In genomic region chr1:235069577-235070563, GRCh38 we compare ENCODE assay signal across 8 cellular contexts. TPM values are rescaled to one million over a fixed set of nuclear protein-coding genes. Genes with fewer than 3 reads are reported as not detected.
DNase-seq lines count a peak whose midpoint lies in the region; ATAC-seq and TF ChIP-seq lines count a peak whose summit lies in the region.

No MANE protein-coding gene starts in this region.

- H3K4me3 ChIP-seq in esophagus squamous epithelium (no peak overlapping the region), psoas muscle (no peak overlapping the region)

- peak; percentile 47 to 61 (median 54) for ATAC-seq in psoas muscle
- ATAC-seq in HG02642 (IDR thresholded peaks at IDR 0.05; ENCODE audit: poor library complexity, unreplicated experiment), result no peak
- ATAC-seq in HG03025 (IDR thresholded peaks at IDR 0.05; ENCODE audit: low FRiP score, unreplicated experiment), result no peak
- ATAC-seq in GM19467 (IDR thresholded peaks at IDR 0.05; ENCODE audit: unreplicated experiment), result no peak

- H3K36me3 ChIP-seq in esophagus squamous epithelium (no peaks in the 10 kb centered on the region), psoas muscle (ENCODE audit: insufficient read depth in 1 of 2, low read depth in 1 of 2) (no peaks in the 10 kb centered on the region)

- H3K27me3 ChIP-seq in esophagus squamous epithelium (no peaks in the 10 kb centered on the region), psoas muscle (ENCODE audit: insufficient read depth in 3 of 3, low read length in 2 of 3) (no peaks in the 10 kb centered on the region)

- H3K27ac ChIP-seq in esophagus squamous epithelium, result peak overlapping the region; percentile 86 to 93 (median 90)
- H3K27ac ChIP-seq in psoas muscle, result peak overlapping the region; percentile 90

- TF ChIP-seq CTCF in esophagus squamous epithelium (IDR thresholded peaks at IDR 0.05) (no peak), psoas muscle (IDR thresholded peaks at IDR 0.05) (no peak)

- DNase-seq in ELR (ENCODE audit: low read depth), result peak; percentile 94
- peak; percentile 90 for DNase-seq in NCI-H510A treated with DMSO at 0.1 percent for 48 hours (lab: John Stamatoyannopoulos, UW)
- no peak for DNase-seq in esophagus squamous epithelium (lab: John Stamatoyannopoulos, UW)
- DNase-seq in psoas muscle, result peak; percentile 92 to 96
- DNase-seq in OCI-M1 (lab: John Stamatoyannopoulos, UW), result no peak

- intact Hi-C loops in esophagus squamous epithelium (cut with DNase I) (loop anchor here (10.0 kb wide), 1 partner anchor 75 kb away; no protein-coding TSS in a partner anchor), psoas muscle (cut with DNase I) (loop anchor here (2.0 to 10.0 kb wide), 6 partner anchors 73 to 345 kb away; no protein-coding TSS in a partner anchor)

- peak in 1 of 4 donors; percentile 27 for TF ChIP-seq POLR2A in esophagus squamous epithelium (IDR thresholded peaks at IDR 0.05)

- H3K9me3 ChIP-seq in esophagus squamous epithelium, result no peaks in the 10 kb centered on the region
- H3K9me3 ChIP-seq in psoas muscle, result no peaks in the 10 kb centered on the region

- 43 to 63% methylated on average over 16 to 19 of the region's 34 CpGs for WGBS in esophagus squamous epithelium, 2 donors
- 28 to 46% (median 30%) methylated on average over 34 of the region's 34 CpGs for WGBS in psoas muscle, 3 donors

- H3K4me1 ChIP-seq in esophagus squamous epithelium (peaks cover 38 to 72% (median 45%) of the 10 kb centered on the region in 3 donors), psoas muscle (peaks cover 52% of the 10 kb centered on the region)

RNA-seq across cellular contexts. Expression of gene TOMM20, which starts 58.8 kb away (rescaled TPM):
- total RNA-seq in esophagus squamous epithelium, result 100 to 1,000 TPM in 1 of 4 donors, 10 to 100 TPM in 3; 36.4 to 117 (median 84.1) TPM
- 10 to 100 TPM; 56.3 to 88.7 (median 66.9) TPM for total RNA-seq in psoas muscle
- 10 to 100 TPM; 44.7 to 90.9 (median 77.0) TPM for polyA plus RNA-seq in psoas muscle

Comparison
In these comparisons a context has a peak if more than half of its experiments do, and no peak if none do; other contexts are left out.
1. DNase-seq: peak in ELR (single experiment), NCI-H510A treated with DMSO at 0.1 percent for 48 hours (single experiment) and psoas muscle (2 of 2); none in esophagus squamous epithelium (single experiment) and OCI-M1 (single experiment).
2. ATAC-seq: peak in psoas muscle (4 of 4); none in HG02642 (single experiment), HG03025 (single experiment) and GM19467 (single experiment).